Comparison of ENCODE assay signal across 11 cellular contexts in the genomic region with DNA sequence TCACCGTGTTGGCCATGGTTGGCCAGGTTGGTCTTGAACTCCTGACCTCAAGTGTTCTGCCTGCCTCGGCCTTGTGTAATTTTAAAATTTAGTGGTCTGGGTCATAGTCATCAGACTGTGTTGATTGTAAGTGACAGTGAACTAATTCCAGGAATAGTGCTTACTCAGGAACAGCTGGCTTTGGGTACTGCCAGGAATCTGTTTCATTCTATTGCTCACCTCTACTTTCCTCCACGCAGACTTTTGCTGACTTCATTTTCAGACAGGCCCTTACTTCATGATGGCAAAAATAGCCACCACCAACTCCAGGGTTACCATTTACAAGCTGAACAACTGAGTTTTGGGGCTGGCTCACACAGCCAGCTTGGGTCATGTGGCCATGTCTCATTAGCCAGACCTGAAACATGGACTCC. TPM values are rescaled to one million over a fixed set of nuclear protein-coding genes. Genes with fewer than 3 reads are reported as not detected.
DNase-seq lines count a peak whose midpoint lies in the region; ATAC-seq and TF ChIP-seq lines count a peak whose summit lies in the region.
"Had no signal": no experiment of that assay in that cellular context is flagged by ENCODE, and none has a peak within 500 bp of the region (broad histone marks: within the 10 kb centered on the region; RNA-seq: fewer than 3 reads in every experiment).

No MANE protein-coding gene starts in this region.

- H3K9me3 ChIP-seq in tibial nerve, result no peaks in the 10 kb centered on the region

- no peaks in the 10 kb centered on the region for H3K36me3 Mint-ChIP-seq in activated naive CD4-positive, alpha-beta T cell treated with anti-CD3 and anti-CD28 coated beads, Interleukin-2, amount 50 U/mL, for 24 hours

- no peak for TF ChIP-seq POLR2A in tibial nerve (IDR thresholded peaks at IDR 0.05)

- no peak for TF ChIP-seq EP300 in tibial nerve (IDR thresholded peaks at IDR 0.05)

- no peaks in the 10 kb centered on the region for H3K9me3 Mint-ChIP-seq in activated naive CD4-positive, alpha-beta T cell treated with anti-CD3 and anti-CD28 coated beads, Interleukin-2, amount 50 U/mL, for 24 hours

- DNase-seq in activated naive CD4-positive, alpha-beta T cell treated with Interleukin-2 at 50 U/mL for 16 hours, result no peak
- DNase-seq in epithelial cell of proximal tubule (ENCODE audit: low read depth), result peak; percentile 97
- DNase-seq in stimulated activated CD8-positive, alpha-beta memory T cell treated with anti-CD3 and anti-CD28 coated beads, Interleukin-4, amount 100 ng/mL, for 48 hours, result peak; percentile 43
- no peak for DNase-seq in AG08395 (ENCODE audit: low spot score)
- DNase-seq in tibial nerve (ENCODE audit: low spot score in 2 of 2), result no peak
- DNase-seq: cerebellar nuclear complex, left colon, NCI-H187 treated with DMSO at 0.1 percent for 48 hours had no signal

- ATAC-seq in HG03432 (IDR thresholded peaks at IDR 0.05; ENCODE audit: unreplicated experiment) (peak; percentile 38), HG03139 (IDR thresholded peaks at IDR 0.05; ENCODE audit: unreplicated experiment) (no peak)
- ATAC-seq: left colon had no signal

- peak overlapping the region in 1 of 4 donors; percentile 7 for H3K27ac ChIP-seq in tibial nerve

- H3K4me1 ChIP-seq in tibial nerve, result peaks cover 0 to 77% (median 38%) of the 10 kb centered on the region in 4 donors

- peak overlapping the region; percentile 52 for H3K27ac Mint-ChIP-seq in activated naive CD4-positive, alpha-beta T cell treated with anti-CD3 and anti-CD28 coated beads, Interleukin-2, amount 50 U/mL, for 24 hours

- H3K36me3 ChIP-seq in tibial nerve, result peaks cover 0 to 6% (median 0%) of the 10 kb centered on the region in 3 donors

- 72 to 81% methylated on average over 3 of the region's 3 CpGs for WGBS in tibial nerve, 2 donors

- TF ChIP-seq CTCF in epithelial cell of proximal tubule (conservative IDR thresholded peaks at IDR 0.05; ENCODE audit: low read depth, low read length), result no peak
- no peak for TF ChIP-seq CTCF in tibial nerve (IDR thresholded peaks at IDR 0.05)

- no peak overlapping the region for H3K4me3 ChIP-seq in epithelial cell of proximal tubule (ENCODE audit: low read depth, low read length)
- no peak overlapping the region for H3K4me3 ChIP-seq in tibial nerve

- no peaks in the 10 kb centered on the region for H3K27me3 ChIP-seq in tibial nerve

- H3K4me1 Mint-ChIP-seq in activated naive CD4-positive, alpha-beta T cell treated with anti-CD3 and anti-CD28 coated beads, Interleukin-2, amount 50 U/mL, for 24 hours, result peaks cover 39% of the 10 kb centered on the region

- no peak overlapping the region for H3K4me3 Mint-ChIP-seq in activated naive CD4-positive, alpha-beta T cell treated with anti-CD3 and anti-CD28 coated beads, Interleukin-2, amount 50 U/mL, for 24 hours

- no peaks in the 10 kb centered on the region for H3K27me3 Mint-ChIP-seq in activated naive CD4-positive, alpha-beta T cell treated with anti-CD3 and anti-CD28 coated beads, Interleukin-2, amount 50 U/mL, for 24 hours

RNA-seq across cellular contexts. Expression of a gene that starts 54.6 kb away (rescaled TPM):
- 16.2 and 20.8 TPM in 2 replicates for total RNA-seq in epithelial cell of proximal tubule
- total RNA-seq in tibial nerve, result 10 to 100 TPM; 61.5 to 74.3 (median 69.3) TPM

Comparison
In these comparisons a context has a peak if more than half of its experiments do, and no peak if none do; other contexts are left out.
1. DNase-seq: peak in epithelial cell of proximal tubule (single experiment) and stimulated activated CD8-positive, alpha-beta memory T cell treated with anti-CD3 and anti-CD28 coated beads, Interleukin-4, amount 100 ng/mL, for 48 hours (single experiment); none in activated naive CD4-positive, alpha-beta T cell treated with Interleukin-2 at 50 U/mL for 16 hours (single experiment), AG08395 (single experiment) and tibial nerve (0 of 2).